In genomic region chr17:34578656-34579016, GRCh38 we compare ENCODE assay signal across 11 cellular contexts. TPM values are rescaled to one million over a fixed set of nuclear protein-coding genes. Genes with fewer than 3 reads are reported as not detected.
DNase-seq lines count a peak whose midpoint lies in the region; ATAC-seq and TF ChIP-seq lines count a peak whose summit lies in the region.
"Had no signal": no experiment of that assay in that cellular context is flagged by ENCODE, and none has a peak within 500 bp of the region (broad histone marks: within the 10 kb centered on the region; RNA-seq: fewer than 3 reads in every experiment).

No MANE protein-coding gene starts in this region.

- H3K27me3 ChIP-seq in stomach, result peaks cover 26 to 96% (median 64%) of the 10 kb centered on the region in 3 donors

- H3K27ac ChIP-seq in stomach, result no peak overlapping the region

- TF ChIP-seq CTCF in WTC11 (IDR thresholded peaks at IDR 0.05), result no peak
- TF ChIP-seq CTCF in stomach (IDR thresholded peaks at IDR 0.05), result no peak

- peak; percentile 2; the same call in 1 of the 2 replicates for ATAC-seq in WTC11
- no peak for ATAC-seq in memory B cell (ENCODE audit: low read depth)
- no peak for ATAC-seq in GM21528 (IDR thresholded peaks at IDR 0.05; ENCODE audit: low FRiP score, unreplicated experiment)

- CTCF ChIA-PET in activated CD4-positive, alpha-beta T cell treated with anti-CD3 and anti-CD28 coated beads, Interleukin-2, amount 10 ng/mL, durations not matched to agents 7 days and 5 days (lab: Charles Lee), result no interaction called here
- CTCF ChIA-PET in WTC11 (lab: Charles Lee), result interaction anchor here (0.8 to 6.2 kb wide), 11 partner anchors 10 to 272 kb away, joined by 3 to 51 read pairs (median 4); no protein-coding TSS in a partner anchor

- no peaks in the 10 kb centered on the region for H3K36me3 ChIP-seq in stomach

- no peaks in the 10 kb centered on the region for H3K36me3 Mint-ChIP-seq in activated CD4-positive, alpha-beta T cell treated with anti-CD3 and anti-CD28 coated beads, Interleukin-2, amount 10 ng/mL, durations not matched to agents 7 days and 5 days (ENCODE audit: low read depth)
- H3K36me3 Mint-ChIP-seq in WTC11 (no peaks in the 10 kb centered on the region), memory B cell (no peaks in the 10 kb centered on the region)

- no peak for TF ChIP-seq EP300 in stomach (IDR thresholded peaks at IDR 0.05)

- H3K4me3 Mint-ChIP-seq in activated CD4-positive, alpha-beta T cell treated with anti-CD3 and anti-CD28 coated beads, Interleukin-2, amount 10 ng/mL, durations not matched to agents 7 days and 5 days, result peak overlapping the region; percentile 43
- peak overlapping the region; percentile 84 for H3K4me3 Mint-ChIP-seq in WTC11
- peak overlapping the region; percentile 73 for H3K4me3 Mint-ChIP-seq in memory B cell

- peak overlapping the region; percentile 41 to 69 (median 56) for H3K4me3 ChIP-seq in stomach

- H3K4me1 Mint-ChIP-seq in activated CD4-positive, alpha-beta T cell treated with anti-CD3 and anti-CD28 coated beads, Interleukin-2, amount 10 ng/mL, durations not matched to agents 7 days and 5 days, result peaks cover 14% of the 10 kb centered on the region
- peaks cover 36% of the 10 kb centered on the region for H3K4me1 Mint-ChIP-seq in WTC11
- peaks cover 10% of the 10 kb centered on the region for H3K4me1 Mint-ChIP-seq in memory B cell

- no peak overlapping the region for H3K27ac Mint-ChIP-seq in activated CD4-positive, alpha-beta T cell treated with anti-CD3 and anti-CD28 coated beads, Interleukin-2, amount 10 ng/mL, durations not matched to agents 7 days and 5 days
- H3K27ac Mint-ChIP-seq in WTC11 (no peak overlapping the region), memory B cell (no peak overlapping the region)
- H3K27ac Mint-ChIP-seq: T-helper 1 cell treated with Interleukin-12 subunit alpha and Interleukin-12 subunit beta and Interleukin-4 antibody, amounts not matched to agents 30 μg/mL and 1 μg/mL, for 36 hours had no signal

- WGBS in stomach, 5 donors, result 11 to 17% (median 13%) methylated on average over 7 to 11 of the region's 11 CpGs

- H3K27me3 Mint-ChIP-seq in activated CD4-positive, alpha-beta T cell treated with anti-CD3 and anti-CD28 coated beads, Interleukin-2, amount 10 ng/mL, durations not matched to agents 7 days and 5 days, result peaks cover 86% of the 10 kb centered on the region
- H3K27me3 Mint-ChIP-seq in WTC11 (ENCODE audit: low read depth), result peaks cover 99% of the 10 kb centered on the region
- H3K27me3 Mint-ChIP-seq in memory B cell, result peaks cover 32% of the 10 kb centered on the region

- POLR2A ChIA-PET in activated CD4-positive, alpha-beta T cell treated with anti-CD3 and anti-CD28 coated beads, Interleukin-2, amount 10 ng/mL, durations not matched to agents 7 days and 5 days (lab: Charles Lee), result no interaction called here
- POLR2A ChIA-PET in WTC11 (lab: Charles Lee), result interaction anchor here (0.8 to 1.4 kb wide), 2 partner anchors 16 to 24 kb away, joined by 3 read pairs; no protein-coding TSS in a partner anchor

- TF ChIP-seq POLR2A in stomach (IDR thresholded peaks at IDR 0.05), result no peak

- intact Hi-C loops in stomach (cut with DNase I; ENCODE audit: low total_unique reads), result no loop called here

- no peaks in the 10 kb centered on the region for H3K9me3 Mint-ChIP-seq in activated CD4-positive, alpha-beta T cell treated with anti-CD3 and anti-CD28 coated beads, Interleukin-2, amount 10 ng/mL, durations not matched to agents 7 days and 5 days
- H3K9me3 Mint-ChIP-seq in WTC11 (peaks cover 5% of the 10 kb centered on the region), memory B cell (no peaks in the 10 kb centered on the region)
- H3K9me3 Mint-ChIP-seq: T-helper 1 cell treated with Interleukin-12 subunit alpha and Interleukin-12 subunit beta and Interleukin-4 antibody, amounts not matched to agents 30 μg/mL and 1 μg/mL, for 36 hours had no signal

- H3K9me3 ChIP-seq in stomach, result peaks cover 0 to 3% (median 0%) of the 10 kb centered on the region in 4 donors

- peaks cover 29 to 40% (median 38%) of the 10 kb centered on the region in 4 donors for H3K4me1 ChIP-seq in stomach

- no peak for DNase-seq in activated CD4-positive, alpha-beta T cell treated with anti-CD3 and anti-CD28 coated beads, Interleukin-2, amount 10 ng/mL, durations not matched to agents 7 days and 5 days
- DNase-seq in activated CD4-positive, alpha-beta T cell treated with anti-CD3 and anti-CD28 coated beads, Interleukin-2, amount 50 U/mL, for 4 hours, result no peak
- DNase-seq in WTC11 (ENCODE audit: low spot score) (no peak), memory B cell (ENCODE audit: low spot score in 2 of 2) (no peak), stomach (no peak), SIG-M5 treated with dmso at 0.1 percent for 504 hours (lab: John Stamatoyannopoulos, UW; ENCODE audit: unreplicated experiment) (no peak), HuH-7.5 (ENCODE audit: low spot score) (no peak)

TF ChIP-seq in WTC11, 78 proteins besides CTCF, POLR2A, EP300 and RAD21:
- TF ChIP-seq ARID4B (CRISPR knock-in tag; IDR thresholded peaks at IDR 0.05; ENCODE audit: borderline replicate concordance), result no peak
- no peak for TF ChIP-seq FOXJ3 (CRISPR knock-in tag; IDR thresholded peaks at IDR 0.05; ENCODE audit: borderline replicate concordance)
TF ChIP-seq in WTC11: peak in this region for 0.

RNA-seq across cellular contexts. Expression of gene TMEM132E, which starts 0.7 kb away (rescaled TPM):
- not detected for total RNA-seq in activated CD4-positive, alpha-beta T cell treated with anti-CD3 and anti-CD28 coated beads, Interleukin-2, amount 10 ng/mL, durations not matched to agents 7 days and 5 days
- 1.2 to 2.3 TPM (median 2.0 TPM) in 3 replicates for total RNA-seq in WTC11 (2021)
- under 1 TPM in 1 of 5 donors, not detected in 4; 0.55 TPM for total RNA-seq in stomach
- under 1 TPM in 2 of 3 donors, not detected in 1; 0.05 to 0.12 TPM for polyA plus RNA-seq in stomach
- total RNA-seq: dermis microvascular lymphatic vessel endothelial cell, LHCN-M2 had no signal
